Comparison of ENCODE assay signal across 1 cellular context in genomic region chr6:18233770-18234169, GRCh38.
TF ChIP-seq lines count a peak whose summit lies in the region.

No MANE protein-coding gene starts in this region.

TF ChIP-seq in HEK293, 187 proteins besides CTCF, POLR2A, EP300 and RAD21 (continued from another document):
- TF ChIP-seq ZNF280D (tag by site-specific recombination; IDR thresholded peaks at IDR 0.05) (peak; percentile 93; the same call in 1 of the 2 replicates), ZNF146 (tag by site-specific recombination; IDR thresholded peaks at IDR 0.05) (peak; percentile 98), ZNF580 (tag by site-specific recombination; IDR thresholded peaks at IDR 0.05) (peak; percentile 69; the same call in 1 of the 2 replicates)
